ENCODE assay signal across 1 cellular context in the genomic region with DNA sequence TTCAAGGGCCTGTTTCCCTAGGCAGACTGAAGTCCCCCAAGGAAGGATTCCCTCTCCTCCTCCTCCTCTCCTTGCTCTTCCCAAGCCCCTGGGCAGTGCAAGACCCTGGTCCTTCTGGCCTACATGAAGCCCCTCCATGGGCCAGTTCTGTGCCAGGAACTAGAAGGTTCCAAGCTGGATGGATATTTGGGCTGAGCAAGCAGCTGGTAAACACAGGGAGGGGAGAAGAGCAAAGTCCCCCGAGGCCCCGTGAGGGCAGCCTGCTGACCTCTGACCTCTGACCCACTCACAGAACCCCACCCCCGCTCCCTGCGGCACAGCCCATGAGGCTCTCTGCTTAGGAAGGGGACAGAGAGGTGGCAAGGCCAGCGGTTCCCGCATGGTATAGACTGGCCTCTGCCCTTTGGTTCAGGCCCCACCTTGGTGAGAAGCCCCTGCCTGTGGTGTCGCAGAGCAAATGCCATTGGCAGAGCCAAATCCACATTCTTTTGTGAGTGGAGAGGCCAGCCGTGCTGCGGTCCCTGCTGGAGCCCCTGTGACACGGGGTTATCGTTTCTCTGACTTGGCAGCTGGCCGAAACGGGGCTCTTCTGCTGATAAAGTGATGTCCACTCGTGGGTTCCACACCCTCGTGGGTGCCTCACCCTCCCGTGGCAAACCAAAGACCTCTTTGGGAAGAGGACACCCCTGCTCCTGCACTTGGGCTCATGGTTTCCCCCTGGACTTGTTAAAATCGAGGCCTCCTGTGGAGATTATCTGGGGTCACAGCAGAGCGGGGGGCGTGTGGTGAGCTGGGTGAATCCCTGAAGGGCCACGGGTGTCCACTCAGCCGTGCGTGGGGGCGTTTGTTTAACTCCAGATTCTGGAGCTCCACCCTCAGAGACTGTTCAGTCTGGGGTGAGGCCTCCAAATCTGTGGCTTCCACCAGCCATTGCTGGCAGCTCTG.
A peak's percentile ranks its signal among the peaks of the same experiment; 100 is the strongest.
TF ChIP-seq lines count a peak whose summit lies in the region.

No MANE protein-coding gene starts in this region.

TF ChIP-seq in HepG2, 621 proteins besides CTCF, POLR2A, EP300 and RAD21 (continued from another document and continues in another):
- TF ChIP-seq ZSCAN22 (CRISPR knock-in tag; IDR thresholded peaks at IDR 0.05), result no peak
- TF ChIP-seq FOXA1 (IDR thresholded peaks at IDR 0.05), result no peak
- no peak for TF ChIP-seq FOXA1 (CRISPR knock-in tag; IDR thresholded peaks at IDR 0.05)
- peak; percentile 29; the same call in 1 of the 2 replicates for TF ChIP-seq TBX2 (CRISPR knock-in tag; IDR thresholded peaks at IDR 0.05; ENCODE audit: borderline replicate concordance)
- TF ChIP-seq, protein P1, sequence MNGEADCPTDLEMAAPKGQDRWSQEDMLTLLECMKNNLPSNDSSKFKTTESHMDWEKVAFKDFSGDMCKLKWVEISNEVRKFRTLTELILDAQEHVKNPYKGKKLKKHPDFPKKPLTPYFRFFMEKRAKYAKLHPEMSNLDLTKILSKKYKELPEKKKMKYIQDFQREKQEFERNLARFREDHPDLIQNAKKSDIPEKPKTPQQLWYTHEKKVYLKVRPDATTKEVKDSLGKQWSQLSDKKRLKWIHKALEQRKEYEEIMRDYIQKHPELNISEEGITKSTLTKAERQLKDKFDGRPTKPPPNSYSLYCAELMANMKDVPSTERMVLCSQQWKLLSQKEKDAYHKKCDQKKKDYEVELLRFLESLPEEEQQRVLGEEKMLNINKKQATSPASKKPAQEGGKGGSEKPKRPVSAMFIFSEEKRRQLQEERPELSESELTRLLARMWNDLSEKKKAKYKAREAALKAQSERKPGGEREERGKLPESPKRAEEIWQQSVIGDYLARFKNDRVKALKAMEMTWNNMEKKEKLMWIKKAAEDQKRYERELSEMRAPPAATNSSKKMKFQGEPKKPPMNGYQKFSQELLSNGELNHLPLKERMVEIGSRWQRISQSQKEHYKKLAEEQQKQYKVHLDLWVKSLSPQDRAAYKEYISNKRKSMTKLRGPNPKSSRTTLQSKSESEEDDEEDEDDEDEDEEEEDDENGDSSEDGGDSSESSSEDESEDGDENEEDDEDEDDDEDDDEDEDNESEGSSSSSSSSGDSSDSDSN (CRISPR knock-in tag; IDR thresholded peaks at IDR 0.05), result no peak
- peak; percentile 50; the same call in 1 of the 2 replicates for TF ChIP-seq ZNF547 (CRISPR knock-in tag; IDR thresholded peaks at IDR 0.05)
- peak; percentile 64; the same call in 1 of the 2 replicates for TF ChIP-seq ARNTL (CRISPR knock-in tag; IDR thresholded peaks at IDR 0.05)
- TF ChIP-seq GABPB1 (CRISPR knock-in tag; IDR thresholded peaks at IDR 0.05), result no peak; the same call in 1 of the 2 replicates
- 0 out of 2 replicates have a peak, but pooled peaks have one; percentile 33 for TF ChIP-seq ZNF331 (CRISPR knock-in tag; IDR thresholded peaks at IDR 0.05)
- TF ChIP-seq, protein P2, sequence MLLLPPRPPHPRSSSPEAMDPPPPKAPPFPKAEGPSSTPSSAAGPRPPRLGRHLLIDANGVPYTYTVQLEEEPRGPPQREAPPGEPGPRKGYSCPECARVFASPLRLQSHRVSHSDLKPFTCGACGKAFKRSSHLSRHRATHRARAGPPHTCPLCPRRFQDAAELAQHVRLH (CRISPR knock-in tag; IDR thresholded peaks at IDR 0.05; ENCODE audit: borderline replicate concordance, low read depth), result no peak
- TF ChIP-seq, protein P3, sequence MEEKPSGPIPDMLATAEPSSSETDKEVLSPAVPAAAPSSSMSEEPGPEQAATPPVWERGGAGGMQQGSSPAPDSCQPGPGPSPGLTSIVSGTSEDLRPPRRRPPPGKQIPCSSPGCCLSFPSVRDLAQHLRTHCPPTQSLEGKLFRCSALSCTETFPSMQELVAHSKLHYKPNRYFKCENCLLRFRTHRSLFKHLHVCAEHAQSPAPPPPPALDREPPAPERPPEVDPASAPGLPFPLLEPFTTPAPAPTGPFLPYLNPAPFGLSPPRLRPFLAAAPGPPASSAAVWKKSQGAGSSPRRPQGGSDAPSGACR (CRISPR knock-in tag; IDR thresholded peaks at IDR 0.05), result no peak
- no peak for TF ChIP-seq KDM6A (CRISPR knock-in tag; IDR thresholded peaks at IDR 0.05; ENCODE audit: low read depth)
- TF ChIP-seq AGO2 (optimal IDR thresholded peaks at IDR 0.05; ENCODE audit: low read depth, low read length), result no peak
- TF ChIP-seq ZNF678 (CRISPR knock-in tag; IDR thresholded peaks at IDR 0.05), result no peak
- TF ChIP-seq ARHGAP35 (CRISPR knock-in tag; IDR thresholded peaks at IDR 0.05; ENCODE audit: borderline replicate concordance), result no peak
- no peak for TF ChIP-seq ATF1 (CRISPR knock-in tag; IDR thresholded peaks at IDR 0.05)
- TF ChIP-seq, protein P4, sequence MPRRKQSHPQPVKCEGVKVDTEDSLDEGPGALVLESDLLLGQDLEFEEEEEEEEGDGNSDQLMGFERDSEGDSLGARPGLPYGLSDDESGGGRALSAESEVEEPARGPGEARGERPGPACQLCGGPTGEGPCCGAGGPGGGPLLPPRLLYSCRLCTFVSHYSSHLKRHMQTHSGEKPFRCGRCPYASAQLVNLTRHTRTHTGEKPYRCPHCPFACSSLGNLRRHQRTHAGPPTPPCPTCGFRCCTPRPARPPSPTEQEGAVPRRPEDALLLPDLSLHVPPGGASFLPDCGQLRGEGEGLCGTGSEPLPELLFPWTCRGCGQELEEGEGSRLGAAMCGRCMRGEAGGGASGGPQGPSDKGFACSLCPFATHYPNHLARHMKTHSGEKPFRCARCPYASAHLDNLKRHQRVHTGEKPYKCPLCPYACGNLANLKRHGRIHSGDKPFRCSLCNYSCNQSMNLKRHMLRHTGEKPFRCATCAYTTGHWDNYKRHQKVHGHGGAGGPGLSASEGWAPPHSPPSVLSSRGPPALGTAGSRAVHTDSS (CRISPR knock-in tag; conservative IDR thresholded peaks at IDR 0.05), result no peak
- TF ChIP-seq ZNF563 (CRISPR knock-in tag; IDR thresholded peaks at IDR 0.05), result no peak
- TF ChIP-seq ZNF569 (CRISPR knock-in tag; IDR thresholded peaks at IDR 0.05; ENCODE audit: borderline replicate concordance), result no peak
- TF ChIP-seq ZFP90 (CRISPR knock-in tag; IDR thresholded peaks at IDR 0.05; ENCODE audit: borderline replicate concordance), result no peak
- TF ChIP-seq SP140L (CRISPR knock-in tag; IDR thresholded peaks at IDR 0.05; ENCODE audit: borderline replicate concordance), result no peak
- TF ChIP-seq RARA (CRISPR knock-in tag; IDR thresholded peaks at IDR 0.05), result peak; percentile 81
- TF ChIP-seq GATA4 (IDR thresholded peaks at IDR 0.05; ENCODE audit: borderline replicate concordance, low read depth), result no peak
- TF ChIP-seq ATM (IDR thresholded peaks at IDR 0.05; ENCODE audit: borderline replicate concordance), result no peak
- no peak for TF ChIP-seq CAMTA2 (CRISPR knock-in tag; IDR thresholded peaks at IDR 0.05; ENCODE audit: borderline replicate concordance)
- TF ChIP-seq ZNF17 (CRISPR knock-in tag; IDR thresholded peaks at IDR 0.05), result no peak
- TF ChIP-seq, protein P5, sequence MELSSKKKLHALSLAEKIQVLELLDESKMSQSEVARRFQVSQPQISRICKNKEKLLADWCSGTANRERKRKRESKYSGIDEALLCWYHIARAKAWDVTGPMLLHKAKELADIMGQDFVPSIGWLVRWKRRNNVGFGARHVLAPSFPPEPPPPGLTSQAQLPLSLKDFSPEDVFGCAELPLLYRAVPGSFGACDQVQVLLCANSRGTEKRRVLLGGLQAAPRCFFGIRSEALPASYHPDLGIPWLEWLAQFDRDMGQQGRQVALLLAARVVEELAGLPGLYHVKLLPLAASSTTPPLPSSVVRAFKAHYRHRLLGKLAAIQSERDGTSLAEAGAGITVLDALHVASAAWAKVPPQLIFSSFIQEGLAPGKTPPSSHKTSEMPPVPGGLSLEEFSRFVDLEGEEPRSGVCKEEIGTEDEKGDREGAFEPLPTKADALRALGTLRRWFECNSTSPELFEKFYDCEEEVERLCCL (CRISPR knock-in tag; IDR thresholded peaks at IDR 0.05; ENCODE audit: borderline replicate concordance), result no peak
- no peak for TF ChIP-seq MAFK (conservative IDR thresholded peaks at IDR 0.05 in 1 of 2, IDR thresholded peaks at IDR 0.05 in 1 of 2; ENCODE audit: low read length in 2 of 2)
- no peak for TF ChIP-seq ELF1 (CRISPR knock-in tag; IDR thresholded peaks at IDR 0.05)
- no peak for TF ChIP-seq ZNF546 (CRISPR knock-in tag; conservative IDR thresholded peaks at IDR 0.05)
- no peak for TF ChIP-seq MBNL3 (CRISPR knock-in tag; conservative IDR thresholded peaks at IDR 0.05)
- no peak for TF ChIP-seq HMG20B (CRISPR knock-in tag; conservative IDR thresholded peaks at IDR 0.05)
- TF ChIP-seq ZNF883 (CRISPR knock-in tag; IDR thresholded peaks at IDR 0.05; ENCODE audit: not compliant biosample characterization), result no peak
- TF ChIP-seq, protein P6, sequence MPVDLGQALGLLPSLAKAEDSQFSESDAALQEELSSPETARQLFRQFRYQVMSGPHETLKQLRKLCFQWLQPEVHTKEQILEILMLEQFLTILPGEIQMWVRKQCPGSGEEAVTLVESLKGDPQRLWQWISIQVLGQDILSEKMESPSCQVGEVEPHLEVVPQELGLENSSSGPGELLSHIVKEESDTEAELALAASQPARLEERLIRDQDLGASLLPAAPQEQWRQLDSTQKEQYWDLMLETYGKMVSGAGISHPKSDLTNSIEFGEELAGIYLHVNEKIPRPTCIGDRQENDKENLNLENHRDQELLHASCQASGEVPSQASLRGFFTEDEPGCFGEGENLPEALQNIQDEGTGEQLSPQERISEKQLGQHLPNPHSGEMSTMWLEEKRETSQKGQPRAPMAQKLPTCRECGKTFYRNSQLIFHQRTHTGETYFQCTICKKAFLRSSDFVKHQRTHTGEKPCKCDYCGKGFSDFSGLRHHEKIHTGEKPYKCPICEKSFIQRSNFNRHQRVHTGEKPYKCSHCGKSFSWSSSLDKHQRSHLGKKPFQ (CRISPR knock-in tag; IDR thresholded peaks at IDR 0.05; ENCODE audit: insufficient replicate concordance), result no peak
- TF ChIP-seq MATR3 (CRISPR knock-in tag; IDR thresholded peaks at IDR 0.05), result no peak
- no peak for TF ChIP-seq ZNF207 (IDR thresholded peaks at IDR 0.05; ENCODE audit: borderline replicate concordance)
- TF ChIP-seq, protein P7, sequence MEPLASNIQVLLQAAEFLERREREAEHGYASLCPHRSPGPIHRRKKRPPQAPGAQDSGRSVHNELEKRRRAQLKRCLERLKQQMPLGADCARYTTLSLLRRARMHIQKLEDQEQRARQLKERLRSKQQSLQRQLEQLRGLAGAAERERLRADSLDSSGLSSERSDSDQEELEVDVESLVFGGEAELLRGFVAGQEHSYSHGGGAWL (CRISPR knock-in tag; IDR thresholded peaks at IDR 0.05), result no peak
- TF ChIP-seq SATB2 (CRISPR knock-in tag; IDR thresholded peaks at IDR 0.05), result no peak
- TF ChIP-seq MYNN (CRISPR knock-in tag; IDR thresholded peaks at IDR 0.05; ENCODE audit: low read depth), result no peak
- no peak for TF ChIP-seq MED8 (CRISPR knock-in tag; IDR thresholded peaks at IDR 0.05; ENCODE audit: insufficient replicate concordance)
- TF ChIP-seq RORA (CRISPR knock-in tag; IDR thresholded peaks at IDR 0.05), result no peak
- TF ChIP-seq SIX4 (CRISPR knock-in tag; IDR thresholded peaks at IDR 0.05), result no peak
- TF ChIP-seq ZNF24 (IDR thresholded peaks at IDR 0.05), result no peak
- no peak for TF ChIP-seq ETV5 (CRISPR knock-in tag; IDR thresholded peaks at IDR 0.05; ENCODE audit: borderline replicate concordance)
- TF ChIP-seq KAT2B (IDR thresholded peaks at IDR 0.05; ENCODE audit: borderline replicate concordance, low read depth, low read length), result no peak
- TF ChIP-seq MXD4 (CRISPR knock-in tag; IDR thresholded peaks at IDR 0.05), result no peak
- peak; percentile 88 for TF ChIP-seq ZNF430 (CRISPR knock-in tag; IDR thresholded peaks at IDR 0.05)
- TF ChIP-seq ZNF232 (CRISPR knock-in tag; IDR thresholded peaks at IDR 0.05; ENCODE audit: borderline replicate concordance), result no peak
- TF ChIP-seq ZNF253 (CRISPR knock-in tag; IDR thresholded peaks at IDR 0.05; ENCODE audit: borderline replicate concordance), result no peak
- TF ChIP-seq CENPT (CRISPR knock-in tag; IDR thresholded peaks at IDR 0.05; ENCODE audit: low read depth), result no peak
- TF ChIP-seq ZNF660 (CRISPR knock-in tag; IDR thresholded peaks at IDR 0.05; ENCODE audit: borderline replicate concordance, low read depth), result no peak
- TF ChIP-seq ZBTB8A (CRISPR knock-in tag; IDR thresholded peaks at IDR 0.05; ENCODE audit: borderline replicate concordance, low read depth), result no peak
- TF ChIP-seq MZF1 (CRISPR knock-in tag; IDR thresholded peaks at IDR 0.05; ENCODE audit: borderline replicate concordance), result no peak
- TF ChIP-seq, protein P8, sequence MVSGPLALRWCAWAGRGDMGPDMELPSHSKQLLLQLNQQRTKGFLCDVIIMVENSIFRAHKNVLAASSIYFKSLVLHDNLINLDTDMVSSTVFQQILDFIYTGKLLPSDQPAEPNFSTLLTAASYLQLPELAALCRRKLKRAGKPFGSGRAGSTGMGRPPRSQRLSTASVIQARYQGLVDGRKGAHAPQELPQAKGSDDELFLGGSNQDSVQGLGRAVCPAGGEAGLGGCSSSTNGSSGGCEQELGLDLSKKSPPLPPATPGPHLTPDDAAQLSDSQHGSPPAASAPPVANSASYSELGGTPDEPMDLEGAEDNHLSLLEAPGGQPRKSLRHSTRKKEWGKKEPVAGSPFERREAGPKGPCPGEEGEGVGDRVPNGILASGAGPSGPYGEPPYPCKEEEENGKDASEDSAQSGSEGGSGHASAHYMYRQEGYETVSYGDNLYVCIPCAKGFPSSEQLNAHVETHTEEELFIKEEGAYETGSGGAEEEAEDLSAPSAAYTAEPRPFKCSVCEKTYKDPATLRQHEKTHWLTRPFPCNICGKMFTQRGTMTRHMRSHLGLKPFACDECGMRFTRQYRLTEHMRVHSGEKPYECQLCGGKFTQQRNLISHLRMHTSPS (CRISPR knock-in tag; IDR thresholded peaks at IDR 0.05; ENCODE audit: low read depth), result peak; percentile 61; the same call in 1 of the 2 replicates
- TF ChIP-seq, protein P9, sequence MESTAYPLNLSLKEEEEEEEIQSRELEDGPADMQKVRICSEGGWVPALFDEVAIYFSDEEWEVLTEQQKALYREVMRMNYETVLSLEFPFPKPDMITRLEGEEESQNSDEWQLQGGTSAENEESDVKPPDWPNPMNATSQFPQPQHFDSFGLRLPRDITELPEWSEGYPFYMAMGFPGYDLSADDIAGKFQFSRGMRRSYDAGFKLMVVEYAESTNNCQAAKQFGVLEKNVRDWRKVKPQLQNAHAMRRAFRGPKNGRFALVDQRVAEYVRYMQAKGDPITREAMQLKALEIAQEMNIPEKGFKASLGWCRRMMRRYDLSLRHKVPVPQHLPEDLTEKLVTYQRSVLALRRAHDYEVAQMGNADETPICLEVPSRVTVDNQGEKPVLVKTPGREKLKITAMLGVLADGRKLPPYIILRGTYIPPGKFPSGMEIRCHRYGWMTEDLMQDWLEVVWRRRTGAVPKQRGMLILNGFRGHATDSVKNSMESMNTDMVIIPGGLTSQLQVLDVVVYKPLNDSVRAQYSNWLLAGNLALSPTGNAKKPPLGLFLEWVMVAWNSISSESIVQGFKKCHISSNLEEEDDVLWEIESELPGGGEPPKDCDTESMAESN (CRISPR knock-in tag; conservative IDR thresholded peaks at IDR 0.05), result no peak; the same call in none of the 2 replicates
- no peak for TF ChIP-seq SMC3 (IDR thresholded peaks at IDR 0.05; ENCODE audit: low read length)
- no peak for TF ChIP-seq ZNF570 (CRISPR knock-in tag; IDR thresholded peaks at IDR 0.05; ENCODE audit: borderline replicate concordance)
- TF ChIP-seq ZFP36L1 (CRISPR knock-in tag; IDR thresholded peaks at IDR 0.05), result no peak
